ENCODE assay signal across 8 cellular contexts in the genomic region with DNA sequence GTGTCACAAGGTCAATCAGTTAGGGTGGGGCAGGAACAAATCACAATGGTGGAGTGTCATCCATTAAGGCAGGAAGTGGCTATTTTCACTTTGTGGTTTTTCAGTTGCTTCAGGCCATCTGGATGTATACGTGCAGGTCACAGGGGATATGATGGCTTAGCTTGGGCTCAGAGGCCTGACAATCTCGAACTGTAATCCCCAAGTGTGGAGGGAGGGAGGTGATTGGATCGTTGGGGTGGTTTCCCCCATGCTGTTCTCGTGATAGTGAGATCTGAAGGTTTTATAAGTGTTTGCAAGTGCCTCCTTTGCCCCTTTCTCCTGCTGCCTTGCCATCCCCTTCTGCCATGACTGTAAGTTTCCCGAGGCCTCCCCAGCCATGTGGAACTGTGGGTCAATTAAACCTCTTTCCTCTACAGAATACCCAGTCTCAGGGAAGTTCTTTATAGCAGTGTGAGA. TPM values are rescaled to one million over a fixed set of nuclear protein-coding genes. Genes with fewer than 3 reads are reported as not detected.
DNase-seq lines count a peak whose midpoint lies in the region; ATAC-seq lines count a peak whose summit lies in the region.

No MANE protein-coding gene starts in this region.

- H3K36me3 Mint-ChIP-seq in activated T-helper 17 cell treated with anti-CD3 and anti-CD28 coated beads, Interleukin-2, amount 50 U/mL, for 72 hours (ENCODE audit: low read depth): peaks cover under 1% of the 10 kb centered on the region

- H3K9me3 Mint-ChIP-seq in activated T-helper 17 cell treated with anti-CD3 and anti-CD28 coated beads, Interleukin-2, amount 50 U/mL, for 72 hours: no peaks in the 10 kb centered on the region
- no peaks in the 10 kb centered on the region for H3K9me3 Mint-ChIP-seq in stimulated activated naive CD8-positive, alpha-beta T cell treated with anti-CD3 and anti-CD28 coated beads, Interleukin-15, amount 100 ng/mL, for 72 hours

- H3K4me1 Mint-ChIP-seq in activated T-helper 17 cell treated with anti-CD3 and anti-CD28 coated beads, Interleukin-2, amount 50 U/mL, for 72 hours: peaks cover 5% of the 10 kb centered on the region
- H3K4me1 Mint-ChIP-seq in stimulated activated naive CD8-positive, alpha-beta T cell treated with anti-CD3 and anti-CD28 coated beads, Interleukin-15, amount 100 ng/mL, for 72 hours: peaks cover 30% of the 10 kb centered on the region

- no peaks in the 10 kb centered on the region for H3K27me3 Mint-ChIP-seq in activated T-helper 17 cell treated with anti-CD3 and anti-CD28 coated beads, Interleukin-2, amount 50 U/mL, for 72 hours
- no peaks in the 10 kb centered on the region for H3K27me3 Mint-ChIP-seq in stimulated activated naive CD8-positive, alpha-beta T cell treated with anti-CD3 and anti-CD28 coated beads, Interleukin-15, amount 100 ng/mL, for 72 hours

- peak overlapping the region; percentile 21 for H3K4me3 Mint-ChIP-seq in activated T-helper 17 cell treated with anti-CD3 and anti-CD28 coated beads, Interleukin-2, amount 50 U/mL, for 72 hours
- peak overlapping the region in 1 of 2 donors; percentile 37 for H3K4me3 Mint-ChIP-seq in stimulated activated naive CD8-positive, alpha-beta T cell treated with anti-CD3 and anti-CD28 coated beads, Interleukin-15, amount 100 ng/mL, for 72 hours

- peak overlapping the region; percentile 82 for H3K27ac Mint-ChIP-seq in activated T-helper 17 cell treated with anti-CD3 and anti-CD28 coated beads, Interleukin-2, amount 50 U/mL, for 72 hours
- H3K27ac Mint-ChIP-seq in stimulated activated naive CD8-positive, alpha-beta T cell treated with anti-CD3 and anti-CD28 coated beads, Interleukin-15, amount 100 ng/mL, for 72 hours: no peak overlapping the region

- DNase-seq in EH (ENCODE audit: low read depth): peak; percentile 42
- DNase-seq in activated effector memory CD4-positive, alpha-beta T cell treated with anti-CD3 and anti-CD28 coated beads, Interleukin-2, amount 50 U/mL, for 16 hours: no peak
- DNase-seq in kidney glomerular epithelial cell (lab: John Stamatoyannopoulos, UW): no peak
- no peak for DNase-seq in GM03348 (ENCODE audit: low spot score)
- no peak for DNase-seq in stimulated activated naive CD8-positive, alpha-beta T cell treated with anti-CD3 and anti-CD28 coated beads, Interleukin-15, amount 100 ng/mL, for 72 hours

- ATAC-seq in GM19468 (IDR thresholded peaks at IDR 0.05; ENCODE audit: extremely low read depth, unreplicated experiment) (peak; percentile 52), HG03442 (IDR thresholded peaks at IDR 0.05; ENCODE audit: unreplicated experiment) (peak; percentile 44)
- ATAC-seq in activated T-helper 17 cell treated with anti-CD3 and anti-CD28 coated beads, Interleukin-2, amount 50 U/mL, for 72 hours (replicated peaks): peak; percentile 40
- no peak for ATAC-seq in stimulated activated naive CD8-positive, alpha-beta T cell treated with anti-CD3 and anti-CD28 coated beads, Interleukin-15, amount 100 ng/mL, for 72 hours

RNA-seq across cellular contexts. Expression of gene STS, which starts 36.7 kb away (rescaled TPM):
- total RNA-seq in activated T-helper 17 cell treated with anti-CD3 and anti-CD28 coated beads, Interleukin-2, amount 50 U/mL, for 72 hours: 1 to 10 TPM; 1.6 to 3.5 TPM

RNA-seq across cellular contexts. Expression of gene PUDP, which starts 37.1 kb away (rescaled TPM):
- total RNA-seq in activated T-helper 17 cell treated with anti-CD3 and anti-CD28 coated beads, Interleukin-2, amount 50 U/mL, for 72 hours: 10 to 100 TPM; 11.2 to 22.1 TPM
